1 cellular context compared by ENCODE assay signal in the genomic region with DNA sequence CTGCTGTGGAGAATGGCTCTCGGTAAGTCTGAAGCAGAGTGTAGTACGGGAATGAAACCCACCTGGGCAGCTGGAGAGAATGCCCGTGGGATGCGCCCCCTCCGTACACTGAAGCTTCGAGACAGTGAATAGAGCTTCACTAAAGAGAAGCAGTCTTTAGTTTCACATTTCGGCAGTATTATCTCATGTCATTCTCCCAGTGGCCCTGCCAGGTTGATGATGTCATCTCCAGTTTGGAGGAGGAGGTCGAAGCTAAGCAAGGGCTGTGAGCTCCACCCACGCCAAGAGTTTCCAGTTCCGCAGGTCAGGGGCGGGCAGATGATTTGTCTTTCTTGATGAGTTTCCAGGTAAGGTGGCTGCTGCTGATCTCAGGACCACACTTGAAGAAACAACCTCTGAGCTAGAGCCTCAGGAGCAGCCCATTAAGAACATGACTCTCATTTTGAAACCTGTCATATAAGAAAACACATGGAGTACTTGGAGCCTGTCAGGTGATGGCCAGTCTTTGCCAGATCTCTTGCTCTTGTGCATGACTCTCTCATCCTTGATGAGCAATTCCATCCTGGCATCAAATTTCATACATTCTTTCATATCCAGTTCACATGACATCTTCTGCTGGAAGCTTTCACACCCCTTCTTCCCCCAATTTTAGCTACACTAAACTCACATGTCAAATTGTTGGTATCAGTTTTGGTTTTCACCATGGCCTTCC.
TF ChIP-seq lines count a peak whose summit lies in the region.

No MANE protein-coding gene starts in this region.

TF ChIP-seq in HEK293, 187 proteins besides CTCF, POLR2A, EP300 and RAD21 (continued from another document):
- TF ChIP-seq ZNF221 (tag by site-specific recombination; IDR thresholded peaks at IDR 0.05; ENCODE audit: borderline replicate concordance) (no peak), ZBTB21 (tag by site-specific recombination; IDR thresholded peaks at IDR 0.05) (0 out of 2 replicates have a peak, but pooled peaks have one; percentile 32), ZNF776 (tag by site-specific recombination; IDR thresholded peaks at IDR 0.05; ENCODE audit: borderline replicate concordance) (no peak), ZNF354C (tag by site-specific recombination; IDR thresholded peaks at IDR 0.05; ENCODE audit: borderline replicate concordance, low read depth) (no peak), MEIS1 (CRISPR knock-in tag; IDR thresholded peaks at IDR 0.05; ENCODE audit: borderline replicate concordance) (peak; percentile 57; the same call in 1 of the 2 replicates), ZNF37A (tag by site-specific recombination; IDR thresholded peaks at IDR 0.05) (no peak), ZNF211 (tag by site-specific recombination; IDR thresholded peaks at IDR 0.05; ENCODE audit: low read depth) (no peak), ZNF654 (tag by site-specific recombination; IDR thresholded peaks at IDR 0.05; ENCODE audit: low read depth) (no peak), KLF10 (tag by site-specific recombination; IDR thresholded peaks at IDR 0.05) (no peak), ZBTB8A (tag by site-specific recombination; IDR thresholded peaks at IDR 0.05) (no peak), SP3 (tag by site-specific recombination; IDR thresholded peaks at IDR 0.05) (0 out of 2 replicates have a peak, but pooled peaks have one; percentile 11), ZNF837 (tag by site-specific recombination; IDR thresholded peaks at IDR 0.05) (no peak), SALL2 (tag by site-specific recombination; IDR thresholded peaks at IDR 0.05; ENCODE audit: borderline replicate concordance) (no peak), ZNF555 (tag by site-specific recombination; conservative IDR thresholded peaks at IDR 0.05) (no peak), ZNF677 (tag by site-specific recombination; IDR thresholded peaks at IDR 0.05) (no peak), ZBTB20 (tag by site-specific recombination; IDR thresholded peaks at IDR 0.05) (no peak), TCF7L2 (IDR thresholded peaks at IDR 0.05; ENCODE audit: borderline replicate concordance, low read depth, low read length) (no peak), ZBTB1 (tag by site-specific recombination; IDR thresholded peaks at IDR 0.05) (no peak)
- TF ChIP-seq, protein P1, sequence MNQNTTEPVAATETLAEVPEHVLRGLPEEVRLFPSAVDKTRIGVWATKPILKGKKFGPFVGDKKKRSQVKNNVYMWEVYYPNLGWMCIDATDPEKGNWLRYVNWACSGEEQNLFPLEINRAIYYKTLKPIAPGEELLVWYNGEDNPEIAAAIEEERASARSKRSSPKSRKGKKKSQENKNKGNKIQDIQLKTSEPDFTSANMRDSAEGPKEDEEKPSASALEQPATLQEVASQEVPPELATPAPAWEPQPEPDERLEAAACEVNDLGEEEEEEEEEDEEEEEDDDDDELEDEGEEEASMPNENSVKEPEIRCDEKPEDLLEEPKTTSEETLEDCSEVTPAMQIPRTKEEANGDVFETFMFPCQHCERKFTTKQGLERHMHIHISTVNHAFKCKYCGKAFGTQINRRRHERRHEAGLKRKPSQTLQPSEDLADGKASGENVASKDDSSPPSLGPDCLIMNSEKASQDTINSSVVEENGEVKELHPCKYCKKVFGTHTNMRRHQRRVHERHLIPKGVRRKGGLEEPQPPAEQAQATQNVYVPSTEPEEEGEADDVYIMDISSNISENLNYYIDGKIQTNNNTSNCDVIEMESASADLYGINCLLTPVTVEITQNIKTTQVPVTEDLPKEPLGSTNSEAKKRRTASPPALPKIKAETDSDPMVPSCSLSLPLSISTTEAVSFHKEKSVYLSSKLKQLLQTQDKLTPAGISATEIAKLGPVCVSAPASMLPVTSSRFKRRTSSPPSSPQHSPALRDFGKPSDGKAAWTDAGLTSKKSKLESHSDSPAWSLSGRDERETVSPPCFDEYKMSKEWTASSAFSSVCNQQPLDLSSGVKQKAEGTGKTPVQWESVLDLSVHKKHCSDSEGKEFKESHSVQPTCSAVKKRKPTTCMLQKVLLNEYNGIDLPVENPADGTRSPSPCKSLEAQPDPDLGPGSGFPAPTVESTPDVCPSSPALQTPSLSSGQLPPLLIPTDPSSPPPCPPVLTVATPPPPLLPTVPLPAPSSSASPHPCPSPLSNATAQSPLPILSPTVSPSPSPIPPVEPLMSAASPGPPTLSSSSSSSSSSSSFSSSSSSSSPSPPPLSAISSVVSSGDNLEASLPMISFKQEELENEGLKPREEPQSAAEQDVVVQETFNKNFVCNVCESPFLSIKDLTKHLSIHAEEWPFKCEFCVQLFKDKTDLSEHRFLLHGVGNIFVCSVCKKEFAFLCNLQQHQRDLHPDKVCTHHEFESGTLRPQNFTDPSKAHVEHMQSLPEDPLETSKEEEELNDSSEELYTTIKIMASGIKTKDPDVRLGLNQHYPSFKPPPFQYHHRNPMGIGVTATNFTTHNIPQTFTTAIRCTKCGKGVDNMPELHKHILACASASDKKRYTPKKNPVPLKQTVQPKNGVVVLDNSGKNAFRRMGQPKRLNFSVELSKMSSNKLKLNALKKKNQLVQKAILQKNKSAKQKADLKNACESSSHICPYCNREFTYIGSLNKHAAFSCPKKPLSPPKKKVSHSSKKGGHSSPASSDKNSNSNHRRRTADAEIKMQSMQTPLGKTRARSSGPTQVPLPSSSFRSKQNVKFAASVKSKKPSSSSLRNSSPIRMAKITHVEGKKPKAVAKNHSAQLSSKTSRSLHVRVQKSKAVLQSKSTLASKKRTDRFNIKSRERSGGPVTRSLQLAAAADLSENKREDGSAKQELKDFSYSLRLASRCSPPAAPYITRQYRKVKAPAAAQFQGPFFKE (tag by site-specific recombination; IDR thresholded peaks at IDR 0.05; ENCODE audit: borderline replicate concordance), result no peak
- TF ChIP-seq, protein P2, sequence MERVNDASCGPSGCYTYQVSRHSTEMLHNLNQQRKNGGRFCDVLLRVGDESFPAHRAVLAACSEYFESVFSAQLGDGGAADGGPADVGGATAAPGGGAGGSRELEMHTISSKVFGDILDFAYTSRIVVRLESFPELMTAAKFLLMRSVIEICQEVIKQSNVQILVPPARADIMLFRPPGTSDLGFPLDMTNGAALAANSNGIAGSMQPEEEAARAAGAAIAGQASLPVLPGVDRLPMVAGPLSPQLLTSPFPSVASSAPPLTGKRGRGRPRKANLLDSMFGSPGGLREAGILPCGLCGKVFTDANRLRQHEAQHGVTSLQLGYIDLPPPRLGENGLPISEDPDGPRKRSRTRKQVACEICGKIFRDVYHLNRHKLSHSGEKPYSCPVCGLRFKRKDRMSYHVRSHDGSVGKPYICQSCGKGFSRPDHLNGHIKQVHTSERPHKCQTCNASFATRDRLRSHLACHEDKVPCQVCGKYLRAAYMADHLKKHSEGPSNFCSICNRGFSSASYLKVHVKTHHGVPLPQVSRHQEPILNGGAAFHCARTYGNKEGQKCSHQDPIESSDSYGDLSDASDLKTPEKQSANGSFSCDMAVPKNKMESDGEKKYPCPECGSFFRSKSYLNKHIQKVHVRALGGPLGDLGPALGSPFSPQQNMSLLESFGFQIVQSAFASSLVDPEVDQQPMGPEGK (tag by site-specific recombination; IDR thresholded peaks at IDR 0.05), result no peak
- TF ChIP-seq, protein P3, sequence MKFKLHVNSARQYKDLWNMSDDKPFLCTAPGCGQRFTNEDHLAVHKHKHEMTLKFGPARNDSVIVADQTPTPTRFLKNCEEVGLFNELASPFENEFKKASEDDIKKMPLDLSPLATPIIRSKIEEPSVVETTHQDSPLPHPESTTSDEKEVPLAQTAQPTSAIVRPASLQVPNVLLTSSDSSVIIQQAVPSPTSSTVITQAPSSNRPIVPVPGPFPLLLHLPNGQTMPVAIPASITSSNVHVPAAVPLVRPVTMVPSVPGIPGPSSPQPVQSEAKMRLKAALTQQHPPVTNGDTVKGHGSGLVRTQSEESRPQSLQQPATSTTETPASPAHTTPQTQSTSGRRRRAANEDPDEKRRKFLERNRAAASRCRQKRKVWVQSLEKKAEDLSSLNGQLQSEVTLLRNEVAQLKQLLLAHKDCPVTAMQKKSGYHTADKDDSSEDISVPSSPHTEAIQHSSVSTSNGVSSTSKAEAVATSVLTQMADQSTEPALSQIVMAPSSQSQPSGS (tag by site-specific recombination; IDR thresholded peaks at IDR 0.05; ENCODE audit: low read depth), result peak; percentile 81
- TF ChIP-seq, protein P4, sequence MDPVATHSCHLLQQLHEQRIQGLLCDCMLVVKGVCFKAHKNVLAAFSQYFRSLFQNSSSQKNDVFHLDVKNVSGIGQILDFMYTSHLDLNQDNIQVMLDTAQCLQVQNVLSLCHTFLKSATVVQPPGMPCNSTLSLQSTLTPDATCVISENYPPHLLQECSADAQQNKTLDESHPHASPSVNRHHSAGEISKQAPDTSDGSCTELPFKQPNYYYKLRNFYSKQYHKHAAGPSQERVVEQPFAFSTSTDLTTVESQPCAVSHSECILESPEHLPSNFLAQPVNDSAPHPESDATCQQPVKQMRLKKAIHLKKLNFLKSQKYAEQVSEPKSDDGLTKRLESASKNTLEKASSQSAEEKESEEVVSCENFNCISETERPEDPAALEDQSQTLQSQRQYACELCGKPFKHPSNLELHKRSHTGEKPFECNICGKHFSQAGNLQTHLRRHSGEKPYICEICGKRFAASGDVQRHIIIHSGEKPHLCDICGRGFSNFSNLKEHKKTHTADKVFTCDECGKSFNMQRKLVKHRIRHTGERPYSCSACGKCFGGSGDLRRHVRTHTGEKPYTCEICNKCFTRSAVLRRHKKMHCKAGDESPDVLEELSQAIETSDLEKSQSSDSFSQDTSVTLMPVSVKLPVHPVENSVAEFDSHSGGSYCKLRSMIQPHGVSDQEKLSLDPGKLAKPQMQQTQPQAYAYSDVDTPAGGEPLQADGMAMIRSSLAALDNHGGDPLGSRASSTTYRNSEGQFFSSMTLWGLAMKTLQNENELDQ (tag by site-specific recombination; IDR thresholded peaks at IDR 0.05; ENCODE audit: low read depth), result no peak
